In the genomic region with DNA sequence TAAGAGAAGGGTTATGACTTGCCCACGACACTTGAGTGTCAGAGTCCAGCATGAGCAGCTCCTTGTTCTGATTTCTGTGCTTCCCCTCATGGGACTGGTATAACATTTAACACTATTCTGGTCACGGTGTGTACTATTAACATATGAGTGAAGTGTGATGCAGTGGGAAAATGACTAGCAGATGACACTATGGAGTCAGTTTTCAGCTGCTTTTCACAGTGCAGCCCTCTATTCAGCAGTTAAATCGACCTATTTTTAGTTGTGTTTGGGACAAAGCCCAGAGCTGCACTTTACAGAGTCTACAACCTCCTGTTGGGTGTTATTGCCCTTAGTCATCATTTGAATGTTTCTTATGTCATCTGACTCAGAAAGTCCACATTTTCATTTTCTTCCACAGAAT, we compare ENCODE assay signal across 11 cellular contexts. TPM values are rescaled to one million over a fixed set of nuclear protein-coding genes. Genes with fewer than 3 reads are reported as not detected.
DNase-seq lines count a peak whose midpoint lies in the region; ATAC-seq, FAIRE-seq and TF ChIP-seq lines count a peak whose summit lies in the region.
"Had no signal": no experiment of that assay in that cellular context is flagged by ENCODE, and none has a peak within 500 bp of the region (broad histone marks: within the 10 kb centered on the region; RNA-seq: fewer than 3 reads in every experiment).

No MANE protein-coding gene starts in this region.

- H3K27ac Mint-ChIP-seq in activated CD4-positive, alpha-beta memory T cell treated with anti-CD3 and anti-CD28 coated beads, Interleukin-2, amount 10 ng/mL, durations not matched to agents 7 days and 5 days: no peak overlapping the region
- no peak overlapping the region for H3K27ac Mint-ChIP-seq in CD4-positive, alpha-beta memory T cell
- H3K27ac Mint-ChIP-seq: activated CD4-positive, alpha-beta memory T cell treated with anti-CD3 and anti-CD28 coated beads for 36 hours; activated naive CD8-positive, alpha-beta T cell treated with anti-CD3 and anti-CD28 coated beads, Interleukin-2, amount 10 ng/mL, durations not matched to agents 7 days and 5 days had no signal

- no peaks in the 10 kb centered on the region for H3K9me2 ChIP-seq in hepatocyte (replicated peaks; ENCODE audit: insufficient read depth)

- CTCF ChIA-PET in activated CD4-positive, alpha-beta memory T cell treated with anti-CD3 and anti-CD28 coated beads, Interleukin-2, amount 10 ng/mL, durations not matched to agents 7 days and 5 days (lab: Charles Lee): no interaction called here
- CTCF ChIA-PET in CD4-positive, alpha-beta memory T cell (lab: Charles Lee; ENCODE audit: partially characterized antibody): no interaction called here

- no peaks in the 10 kb centered on the region for H3K4me1 Mint-ChIP-seq in activated CD4-positive, alpha-beta memory T cell treated with anti-CD3 and anti-CD28 coated beads, Interleukin-2, amount 10 ng/mL, durations not matched to agents 7 days and 5 days
- H3K4me1 Mint-ChIP-seq in CD4-positive, alpha-beta memory T cell: no peaks in the 10 kb centered on the region
- H3K4me1 Mint-ChIP-seq: activated naive CD8-positive, alpha-beta T cell treated with anti-CD3 and anti-CD28 coated beads, Interleukin-2, amount 10 ng/mL, durations not matched to agents 7 days and 5 days had no signal

- H2AFZ ChIP-seq in hepatocyte: no peak overlapping the region

- H3K9me3 Mint-ChIP-seq in activated CD4-positive, alpha-beta memory T cell treated with anti-CD3 and anti-CD28 coated beads, Interleukin-2, amount 10 ng/mL, durations not matched to agents 7 days and 5 days: no peaks in the 10 kb centered on the region
- H3K9me3 Mint-ChIP-seq in CD4-positive, alpha-beta memory T cell: peaks cover 0 to 2% (median 0%) of the 10 kb centered on the region in 8 donors
- H3K9me3 Mint-ChIP-seq: activated CD4-positive, alpha-beta memory T cell treated with anti-CD3 and anti-CD28 coated beads for 36 hours; activated naive CD8-positive, alpha-beta T cell treated with anti-CD3 and anti-CD28 coated beads, Interleukin-2, amount 10 ng/mL, durations not matched to agents 7 days and 5 days had no signal

- DNase-seq in HT1080 (ENCODE audit: low read depth) (peak; percentile 91), bronchial epithelial cell (ENCODE audit: low read depth) (peak; percentile 31), hepatocyte (ENCODE audit: low spot score) (peak; percentile 24), urothelium cell line (ENCODE audit: low spot score) (peak; percentile 13)
- DNase-seq in activated CD4-positive, alpha-beta memory T cell treated with anti-CD3 and anti-CD28 coated beads, Interleukin-2, amount 10 ng/mL, durations not matched to agents 7 days and 5 days: no peak
- no peak for DNase-seq in CD4-positive, alpha-beta memory T cell
- DNase-seq: activated CD4-positive, alpha-beta memory T cell treated with anti-CD3 and anti-CD28 coated beads for 36 hours; activated naive CD8-positive, alpha-beta T cell treated with anti-CD3 and anti-CD28 coated beads, Interleukin-2, amount 10 ng/mL, durations not matched to agents 7 days and 5 days; substantia nigra had no signal

- POLR2A ChIA-PET in activated CD4-positive, alpha-beta memory T cell treated with anti-CD3 and anti-CD28 coated beads, Interleukin-2, amount 10 ng/mL, durations not matched to agents 7 days and 5 days (lab: Charles Lee): no interaction called here
- POLR2A ChIA-PET in CD4-positive, alpha-beta memory T cell (lab: Charles Lee; ENCODE audit: partially characterized antibody): no interaction called here

- no peak for ATAC-seq in GM21360 (IDR thresholded peaks at IDR 0.05; ENCODE audit: unreplicated experiment)

- H3K27ac ChIP-seq in hepatocyte: no peak overlapping the region
- H3K27ac ChIP-seq in CD4-positive, alpha-beta memory T cell (ENCODE audit: low read depth, low read length): no peak overlapping the region
- H3K27ac ChIP-seq: SK-N-MC had no signal

- H3K4me3 Mint-ChIP-seq in activated CD4-positive, alpha-beta memory T cell treated with anti-CD3 and anti-CD28 coated beads, Interleukin-2, amount 10 ng/mL, durations not matched to agents 7 days and 5 days: no peak overlapping the region
- H3K4me3 Mint-ChIP-seq in CD4-positive, alpha-beta memory T cell: no peak overlapping the region
- H3K4me3 Mint-ChIP-seq: activated CD4-positive, alpha-beta memory T cell treated with anti-CD3 and anti-CD28 coated beads for 36 hours; activated naive CD8-positive, alpha-beta T cell treated with anti-CD3 and anti-CD28 coated beads, Interleukin-2, amount 10 ng/mL, durations not matched to agents 7 days and 5 days had no signal

- H3K9me3 ChIP-seq in hepatocyte (ENCODE audit: low read depth): no peaks in the 10 kb centered on the region
- H3K9me3 ChIP-seq in CD4-positive, alpha-beta memory T cell (ENCODE audit: control insufficient read depth in 1 of 2, low read length in 2 of 2): no peaks in the 10 kb centered on the region

- no peak for TF ChIP-seq CTCF in bronchial epithelial cell (IDR thresholded peaks at IDR 0.05; ENCODE audit: insufficient read depth, low read length, severe bottlenecking)
- no peak for TF ChIP-seq CTCF in hepatocyte (IDR thresholded peaks at IDR 0.05; ENCODE audit: poor library complexity)

- H3K4me1 ChIP-seq in hepatocyte (ENCODE audit: insufficient read depth): peaks cover 4% of the 10 kb centered on the region
- no peaks in the 10 kb centered on the region for H3K4me1 ChIP-seq in CD4-positive, alpha-beta memory T cell (ENCODE audit: insufficient read depth, low read length)

- no peak for FAIRE-seq in bronchial epithelial cell (lab: Jason Lieb, UNC)
- FAIRE-seq in urothelium cell line (lab: Jason Lieb, UNC): no peak

- WGBS in hepatocyte (ENCODE audit: low lambda C conversion rate, missing lambda C conversion rate): 65% methylated on average over 3 of the region's 3 CpGs

- no peaks in the 10 kb centered on the region for H3K36me3 Mint-ChIP-seq in activated CD4-positive, alpha-beta memory T cell treated with anti-CD3 and anti-CD28 coated beads, Interleukin-2, amount 10 ng/mL, durations not matched to agents 7 days and 5 days (ENCODE audit: low read depth)
- no peaks in the 10 kb centered on the region for H3K36me3 Mint-ChIP-seq in CD4-positive, alpha-beta memory T cell
- H3K36me3 Mint-ChIP-seq: activated CD4-positive, alpha-beta memory T cell treated with anti-CD3 and anti-CD28 coated beads for 36 hours; activated naive CD8-positive, alpha-beta T cell treated with anti-CD3 and anti-CD28 coated beads, Interleukin-2, amount 10 ng/mL, durations not matched to agents 7 days and 5 days had no signal

- no peaks in the 10 kb centered on the region for H4K20me1 ChIP-seq in hepatocyte (ENCODE audit: insufficient read depth, poor library complexity, severe bottlenecking)

- no peaks in the 10 kb centered on the region for H3K27me3 Mint-ChIP-seq in activated CD4-positive, alpha-beta memory T cell treated with anti-CD3 and anti-CD28 coated beads, Interleukin-2, amount 10 ng/mL, durations not matched to agents 7 days and 5 days
- H3K27me3 Mint-ChIP-seq in CD4-positive, alpha-beta memory T cell: peaks cover 0 to 2% of the 10 kb centered on the region in 2 donors
- H3K27me3 Mint-ChIP-seq: activated naive CD8-positive, alpha-beta T cell treated with anti-CD3 and anti-CD28 coated beads, Interleukin-2, amount 10 ng/mL, durations not matched to agents 7 days and 5 days had no signal

- H3K27me3 ChIP-seq in bronchial epithelial cell (ENCODE audit: control insufficient read depth, insufficient read depth, low read length): no peaks in the 10 kb centered on the region
- no peaks in the 10 kb centered on the region for H3K27me3 ChIP-seq in hepatocyte
- H3K27me3 ChIP-seq in CD4-positive, alpha-beta memory T cell (ENCODE audit: insufficient read depth, low read length): no peaks in the 10 kb centered on the region

- H3K4me3 ChIP-seq in bronchial epithelial cell (ENCODE audit: low read depth, low read length): no peak overlapping the region
- H3K4me3 ChIP-seq in hepatocyte: no peak overlapping the region
- no peak overlapping the region for H3K4me3 ChIP-seq in CD4-positive, alpha-beta memory T cell (ENCODE audit: low read length in 2 of 2)
- H3K4me3 ChIP-seq: SK-N-MC had no signal

- intact Hi-C loops in CD4-positive, alpha-beta memory T cell (cut with micrococcal nuclease): no loop called here

- H3K36me3 ChIP-seq in bronchial epithelial cell (ENCODE audit: control insufficient read depth, insufficient read depth, low read length): no peaks in the 10 kb centered on the region
- H3K36me3 ChIP-seq in hepatocyte (replicated peaks; ENCODE audit: insufficient read depth, low read depth): no peaks in the 10 kb centered on the region
- H3K36me3 ChIP-seq in CD4-positive, alpha-beta memory T cell (ENCODE audit: insufficient read depth, low read length): no peaks in the 10 kb centered on the region

- no peak overlapping the region for H3K4me2 ChIP-seq in hepatocyte

- peaks cover 7% of the 10 kb centered on the region for H3K79me2 ChIP-seq in hepatocyte

RNA-seq across cellular contexts. Expression of a gene that starts 59.1 kb away (rescaled TPM):
- total RNA-seq in HT1080 (2014; rRNA removed; shearing (Covaris generic)): 10.5 and 11.8 TPM in 2 replicates
- polyA plus RNA-seq in HT1080 (2015; cell fraction: cytosol; rRNA removed): 3.2 and 5.1 TPM in 2 replicates
- 15.7 TPM in 2 replicates for polyA plus RNA-seq in HT1080 (2015; cell fraction: nucleus; rRNA removed)
- total RNA-seq in bronchial epithelial cell: under 0.01 and 0.26 TPM in 2 replicates
- 22.4 and 23.6 TPM in 2 replicates for total RNA-seq in hepatocyte
- polyA plus RNA-seq in hepatocyte: 16.0 and 18.1 TPM in 2 replicates
- total RNA-seq in activated CD4-positive, alpha-beta memory T cell treated with anti-CD3 and anti-CD28 coated beads, Interleukin-2, amount 10 ng/mL, durations not matched to agents 7 days and 5 days: not detected
- total RNA-seq in CD4-positive, alpha-beta memory T cell: not detected
- not detected for polyA plus RNA-seq in CD4-positive, alpha-beta memory T cell
- total RNA-seq: activated CD4-positive, alpha-beta memory T cell treated with anti-CD3 and anti-CD28 coated beads for 36 hours; activated naive CD8-positive, alpha-beta T cell treated with anti-CD3 and anti-CD28 coated beads, Interleukin-2, amount 10 ng/mL, durations not matched to agents 7 days and 5 days had no signal

Comparison
In these comparisons a context has a peak if more than half of its experiments do, and no peak if none do; other contexts are left out.
1. DNase-seq: peak in HT1080 (single experiment), bronchial epithelial cell (single experiment), hepatocyte (single experiment) and urothelium cell line (single experiment); none in activated CD4-positive, alpha-beta memory T cell treated with anti-CD3 and anti-CD28 coated beads, Interleukin-2, amount 10 ng/mL, durations not matched to agents 7 days and 5 days (single experiment) and CD4-positive, alpha-beta memory T cell (0 of 5).